In genomic region chr5:168513861-168514428, GRCh38 we compare ENCODE assay signal across 27 cellular contexts. TPM values are rescaled to one million over a fixed set of nuclear protein-coding genes. Genes with fewer than 3 reads are reported as not detected.
"Had no signal": no experiment of that assay in that cellular context is flagged by ENCODE, and none has a peak within 500 bp of the region (broad histone marks: within the 10 kb centered on the region; RNA-seq: fewer than 3 reads in every experiment).

No MANE protein-coding gene starts in this region.

- H3K4me1 ChIP-seq: esophagus squamous epithelium, left lung, lower lobe of right lung, neural progenitor cell, parathyroid adenoma, psoas muscle, right atrium auricular region, spleen, suprapubic skin, tibial artery had no signal

- ATAC-seq: activated CD4-positive, alpha-beta T cell treated with anti-CD3 and anti-CD28 coated beads for 36 hours; activated CD8-positive, alpha-beta memory T cell treated with anti-CD3 and anti-CD28 coated beads, Interleukin-2, amount 10 ng/mL, durations not matched to agents 7 days and 5 days; activated CD8-positive, alpha-beta T cell treated with anti-CD3 and anti-CD28 coated beads, Interleukin-2, amount 10 ng/mL, durations not matched to agents 7 days and 5 days; left lung; lower lobe of right lung; natural killer cell; psoas muscle had no signal

- H3K27ac ChIP-seq: epithelial cell of prostate, esophagus squamous epithelium, left lung, lower lobe of right lung, neural progenitor cell, parathyroid adenoma, psoas muscle, right atrium auricular region, spleen, suprapubic skin, tibial artery had no signal

- H3K4me3 ChIP-seq: esophagus squamous epithelium, left lung, lower lobe of right lung, neural progenitor cell, psoas muscle, right atrium auricular region, spleen, suprapubic skin, tibial artery had no signal

- H3K27me3 ChIP-seq: esophagus squamous epithelium, left lung, neural progenitor cell, right atrium auricular region, spleen, suprapubic skin, tibial artery had no signal

- H3K9me3 ChIP-seq: psoas muscle had no signal

- FAIRE-seq: bronchial epithelial cell, urothelium cell line had no signal

- DNase-seq: activated CD4-positive, alpha-beta T cell treated with anti-CD3 and anti-CD28 coated beads for 36 hours; activated CD4-positive, CD25-positive, alpha-beta regulatory T cell; activated CD8-positive, alpha-beta memory T cell treated with anti-CD3 and anti-CD28 coated beads, Interleukin-2, amount 10 ng/mL, durations not matched to agents 7 days and 5 days; activated CD8-positive, alpha-beta T cell treated with anti-CD3 and anti-CD28 coated beads, Interleukin-2, amount 10 ng/mL, durations not matched to agents 7 days and 5 days; activated effector memory CD4-positive, alpha-beta T cell treated with Interleukin-2 at 50 U/mL for 16 hours; activated naive CD4-positive, alpha-beta T cell treated with Interleukin-2 at 50 U/mL for 16 hours; anterior cingulate cortex; esophagus squamous epithelium; kidney glomerular epithelial cell; left lung; lower lobe of right lung; mesenchymal stem cell; natural killer cell; occipital lobe; psoas muscle; spleen; stimulated activated naive CD4-positive, alpha-beta T cell; T1000; tibial artery had no signal

RNA-seq across cellular contexts. Expression of gene FBLL1, which starts 15.2 kb away (rescaled TPM):
- total RNA-seq: activated CD4-positive, alpha-beta T cell treated with anti-CD3 and anti-CD28 coated beads for 36 hours; activated CD8-positive, alpha-beta memory T cell treated with anti-CD3 and anti-CD28 coated beads, Interleukin-2, amount 10 ng/mL, durations not matched to agents 7 days and 5 days; bronchial epithelial cell; left lung; lower lobe of right lung; mononuclear cell; natural killer cell had no signal
